In the genomic region with DNA sequence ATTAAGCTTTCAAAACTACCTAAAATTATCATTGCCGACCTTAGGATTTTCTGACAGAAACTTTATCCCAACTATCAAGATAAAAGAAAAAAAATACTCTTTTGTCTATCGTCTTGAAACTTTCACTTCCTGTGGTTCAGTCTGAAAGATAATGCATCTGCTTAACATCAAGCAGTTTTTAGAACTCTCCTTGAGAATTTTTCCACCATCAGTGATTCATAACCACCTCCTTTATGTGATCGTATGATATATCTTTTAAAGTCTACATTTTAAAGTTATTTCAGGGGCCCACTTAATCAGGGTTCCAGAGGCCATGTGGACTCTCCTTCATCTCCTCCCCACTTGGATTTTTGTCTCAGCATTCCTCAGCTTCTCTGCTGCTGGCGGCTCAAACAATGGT, we compare ENCODE assay signal across 15 cellular contexts.
"Had no signal": no experiment of that assay in that cellular context is flagged by ENCODE, and none has a peak within 500 bp of the region (broad histone marks: within the 10 kb centered on the region; RNA-seq: fewer than 3 reads in every experiment).

No MANE protein-coding gene starts in this region.

- H3K36me3 ChIP-seq: gastroesophageal sphincter, sigmoid colon, stomach, upper lobe of left lung had no signal

- H3K27me3 ChIP-seq: gastroesophageal sphincter, sigmoid colon, stomach, testis, upper lobe of left lung had no signal

- H3K27ac ChIP-seq: gastroesophageal sphincter, sigmoid colon, stomach, testis, upper lobe of left lung had no signal

- H3K9me3 ChIP-seq: testis had no signal

- FAIRE-seq: bronchial epithelial cell had no signal

- H3K4me1 Mint-ChIP-seq: activated naive CD8-positive, alpha-beta T cell treated with anti-CD3 and anti-CD28 coated beads, Interleukin-2, amount 10 ng/mL, durations not matched to agents 7 days and 5 days had no signal

- H3K4me3 ChIP-seq: gastroesophageal sphincter, lung, sigmoid colon, stomach, testis, upper lobe of left lung had no signal

- H3K36me3 Mint-ChIP-seq: activated naive CD8-positive, alpha-beta T cell treated with anti-CD3 and anti-CD28 coated beads, Interleukin-2, amount 10 ng/mL, durations not matched to agents 7 days and 5 days had no signal

- H3K9me3 Mint-ChIP-seq: activated naive CD8-positive, alpha-beta T cell treated with anti-CD3 and anti-CD28 coated beads, Interleukin-2, amount 10 ng/mL, durations not matched to agents 7 days and 5 days; endodermal cell had no signal

- DNase-seq: activated naive CD8-positive, alpha-beta T cell treated with anti-CD3 and anti-CD28 coated beads, Interleukin-2, amount 10 ng/mL, durations not matched to agents 7 days and 5 days; aorta; endodermal cell; islet precursor cell; nephron progenitor cell; sigmoid colon; stimulated activated CD4-positive, alpha-beta T cell treated with anti-CD3 and anti-CD28 coated beads, Interleukin-1b, Interleukin-23, amount 100 ng/mL, for 48 hours; stomach; testis; upper lobe of left lung had no signal

- H3K27me3 Mint-ChIP-seq: activated naive CD8-positive, alpha-beta T cell treated with anti-CD3 and anti-CD28 coated beads, Interleukin-2, amount 10 ng/mL, durations not matched to agents 7 days and 5 days had no signal

- H3K4me1 ChIP-seq: gastroesophageal sphincter, sigmoid colon, stomach, testis, upper lobe of left lung had no signal

- H3K4me3 Mint-ChIP-seq: activated naive CD8-positive, alpha-beta T cell treated with anti-CD3 and anti-CD28 coated beads, Interleukin-2, amount 10 ng/mL, durations not matched to agents 7 days and 5 days; activated T-helper 1 cell treated with anti-CD3 and anti-CD28 coated beads, Interleukin-12 subunit alpha, Interleukin-12 subunit beta, Interleukin-2, Interleukin-4 antibody, amounts not matched to agents 30 ng/mL and 10 ng/mL and 1 ng/mL, durations not matched to agents 14 hours and 24 hours and 36 hours; endodermal cell; mesothelial cell of epicardium; nephron progenitor cell had no signal

- H3K27ac Mint-ChIP-seq: activated naive CD8-positive, alpha-beta T cell treated with anti-CD3 and anti-CD28 coated beads, Interleukin-2, amount 10 ng/mL, durations not matched to agents 7 days and 5 days; activated T-helper 1 cell treated with anti-CD3 and anti-CD28 coated beads, Interleukin-12 subunit alpha, Interleukin-12 subunit beta, Interleukin-2, Interleukin-4 antibody, amounts not matched to agents 30 ng/mL and 10 ng/mL and 1 ng/mL, durations not matched to agents 14 hours and 24 hours and 36 hours; endodermal cell; mesothelial cell of epicardium; nephron progenitor cell had no signal
